Comparison of ENCODE assay signal across 19 cellular contexts in the genomic region with DNA sequence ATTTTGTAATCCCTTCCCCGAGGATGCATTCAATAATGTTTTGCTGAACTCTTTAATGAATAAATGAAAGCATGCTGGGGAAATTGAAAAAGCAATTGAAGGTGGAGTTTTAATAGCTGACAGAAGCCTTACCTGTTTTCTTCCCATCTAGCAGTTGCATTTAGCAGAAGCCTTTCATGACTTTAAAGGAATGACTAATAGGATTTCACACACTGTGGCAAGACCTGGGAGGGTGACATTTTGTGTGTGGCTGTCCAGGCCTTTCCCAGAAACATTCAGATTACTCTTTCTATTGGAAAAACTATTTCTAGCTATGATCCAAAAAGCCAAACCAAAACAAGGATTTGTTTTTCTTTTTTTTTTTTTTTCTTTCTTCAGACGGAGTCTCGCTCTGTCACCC. TPM values are rescaled to one million over a fixed set of nuclear protein-coding genes. Genes with fewer than 3 reads are reported as not detected.
DNase-seq lines count a peak whose midpoint lies in the region; ATAC-seq, FAIRE-seq and TF ChIP-seq lines count a peak whose summit lies in the region.
"Had no signal": no experiment of that assay in that cellular context is flagged by ENCODE, and none has a peak within 500 bp of the region (broad histone marks: within the 10 kb centered on the region; RNA-seq: fewer than 3 reads in every experiment).

No MANE protein-coding gene starts in this region.

- intact Hi-C loops in activated CD4-positive, alpha-beta T cell treated with anti-CD3 and anti-CD28 coated beads for 36 hours (cut with DNase I, micrococcal nuclease), result loop anchor here (10.0 kb wide), 2 partner anchors 242 to 352 kb away; no protein-coding TSS in a partner anchor

- H3K27me3 Mint-ChIP-seq in activated CD4-positive, alpha-beta T cell treated with anti-CD3 and anti-CD28 coated beads for 36 hours, result no peaks in the 10 kb centered on the region
- no peaks in the 10 kb centered on the region for H3K27me3 Mint-ChIP-seq in stimulated activated naive CD8-positive, alpha-beta T cell treated with anti-CD3 and anti-CD28 coated beads, Interleukin-15, Interleukin-2, amounts not matched to agents 100 ng/mL and 50 ng/mL, for 24 hours
- H3K27me3 Mint-ChIP-seq: CD4-positive, CD25-positive, alpha-beta regulatory T cell had no signal

- peaks cover 56% of the 10 kb centered on the region for H3K4me1 Mint-ChIP-seq in activated CD4-positive, alpha-beta T cell treated with anti-CD3 and anti-CD28 coated beads for 36 hours
- H3K4me1 Mint-ChIP-seq in stimulated activated naive CD8-positive, alpha-beta T cell treated with anti-CD3 and anti-CD28 coated beads, Interleukin-15, Interleukin-2, amounts not matched to agents 100 ng/mL and 50 ng/mL, for 24 hours (ENCODE audit: low read depth), result peaks cover 56% of the 10 kb centered on the region

- H3K4me3 ChIP-seq in bronchial epithelial cell (ENCODE audit: low read depth, low read length), result no peak overlapping the region
- H3K4me3 ChIP-seq: MG63 had no signal

- peaks cover 2% of the 10 kb centered on the region for H3K9me3 Mint-ChIP-seq in activated CD4-positive, alpha-beta T cell treated with anti-CD3 and anti-CD28 coated beads for 36 hours (ENCODE audit: low read depth)
- H3K9me3 Mint-ChIP-seq in stimulated activated naive CD8-positive, alpha-beta T cell treated with anti-CD3 and anti-CD28 coated beads, Interleukin-15, Interleukin-2, amounts not matched to agents 100 ng/mL and 50 ng/mL, for 24 hours, result peaks cover 3% of the 10 kb centered on the region

- FAIRE-seq in bronchial epithelial cell (lab: Jason Lieb, UNC), result no peak
- FAIRE-seq: G401.6 had no signal

- H3K36me3 ChIP-seq in bronchial epithelial cell (ENCODE audit: control insufficient read depth, insufficient read depth, low read length), result no peaks in the 10 kb centered on the region
- H3K36me3 ChIP-seq: MG63 had no signal

- peak overlapping the region; percentile 24 for H3K27ac Mint-ChIP-seq in activated CD4-positive, alpha-beta T cell treated with anti-CD3 and anti-CD28 coated beads for 36 hours
- peak overlapping the region; percentile 22 for H3K27ac Mint-ChIP-seq in stimulated activated naive CD8-positive, alpha-beta T cell treated with anti-CD3 and anti-CD28 coated beads, Interleukin-15, Interleukin-2, amounts not matched to agents 100 ng/mL and 50 ng/mL, for 24 hours

- H3K36me3 Mint-ChIP-seq in activated CD4-positive, alpha-beta T cell treated with anti-CD3 and anti-CD28 coated beads for 36 hours (ENCODE audit: low read depth), result no peaks in the 10 kb centered on the region
- H3K36me3 Mint-ChIP-seq in stimulated activated naive CD8-positive, alpha-beta T cell treated with anti-CD3 and anti-CD28 coated beads, Interleukin-15, Interleukin-2, amounts not matched to agents 100 ng/mL and 50 ng/mL, for 24 hours (ENCODE audit: low read depth), result no peaks in the 10 kb centered on the region
- H3K36me3 Mint-ChIP-seq: CD4-positive, CD25-positive, alpha-beta regulatory T cell had no signal

- H3K4me3 Mint-ChIP-seq in activated CD4-positive, alpha-beta T cell treated with anti-CD3 and anti-CD28 coated beads for 36 hours, result no peak overlapping the region
- no peak overlapping the region for H3K4me3 Mint-ChIP-seq in stimulated activated naive CD8-positive, alpha-beta T cell treated with anti-CD3 and anti-CD28 coated beads, Interleukin-15, Interleukin-2, amounts not matched to agents 100 ng/mL and 50 ng/mL, for 24 hours

- ATAC-seq in activated CD4-positive, alpha-beta T cell treated with anti-CD3 and anti-CD28 coated beads for 36 hours, result no peak
- no peak for ATAC-seq in stimulated activated naive CD8-positive, alpha-beta T cell treated with anti-CD3 and anti-CD28 coated beads, Interleukin-15, Interleukin-2, amounts not matched to agents 100 U/mL and 50 U/mL, for 24 hours

- DNase-seq in activated CD4-positive, alpha-beta T cell treated with anti-CD3 and anti-CD28 coated beads for 36 hours, result no peak
- DNase-seq in activated CD4-positive, alpha-beta T cell treated with anti-CD3 and anti-CD28 coated beads for 1 hour, result no peak
- no peak for DNase-seq in stimulated activated naive CD8-positive, alpha-beta T cell treated with anti-CD3 and anti-CD28 coated beads, Interleukin-15, Interleukin-2, amounts not matched to agents 100 U/mL and 50 U/mL, for 24 hours
- DNase-seq in bronchial epithelial cell (ENCODE audit: low read depth), result peak; percentile 30
- DNase-seq in NCI-H2227 (lab: John Stamatoyannopoulos, UW; ENCODE audit: unreplicated experiment), result no peak
- no peak for DNase-seq in stimulated activated CD4-positive, alpha-beta T cell treated with anti-CD3 and anti-CD28 coated beads, Interleukin-4, amount 100 ng/mL, for 1 hour
- DNase-seq in NK-92 (lab: John Stamatoyannopoulos, UW; ENCODE audit: unreplicated experiment), result no peak
- DNase-seq: CD4-positive, CD25-positive, alpha-beta regulatory T cell; HCEC 1CT; MG63; NCI-H1930; NCI-H2171; NCI-H82; SIG-M5 had no signal

- POLR2A ChIA-PET in activated CD4-positive, alpha-beta T cell treated with anti-CD3 and anti-CD28 coated beads for 36 hours (lab: Charles Lee), result interaction anchor here (0.6 to 0.8 kb wide), 3 partner anchors 22 to 1628 kb away, joined by 3 to 8 read pairs (median 6); a partner anchor contains a TSS

- H3K27me3 ChIP-seq in bronchial epithelial cell (ENCODE audit: control insufficient read depth, insufficient read depth, low read length), result no peaks in the 10 kb centered on the region
- H3K27me3 ChIP-seq: MG63 had no signal

- CTCF ChIA-PET in activated CD4-positive, alpha-beta T cell treated with anti-CD3 and anti-CD28 coated beads for 36 hours (lab: Charles Lee), result interaction anchor here (0.6 to 1.8 kb wide), 5 partner anchors 22 to 130 kb away, joined by 3 to 8 read pairs (median 3); a partner anchor contains a TSS

- TF ChIP-seq CTCF in bronchial epithelial cell (IDR thresholded peaks at IDR 0.05; ENCODE audit: insufficient read depth, low read length, severe bottlenecking), result no peak

RNA-seq across cellular contexts. Expression of a gene that starts 45.2 kb away (rescaled TPM):
- under 1 TPM; 0.73 to 0.76 TPM for total RNA-seq in activated CD4-positive, alpha-beta T cell treated with anti-CD3 and anti-CD28 coated beads for 36 hours
- under 0.01 TPM in 2 replicates for total RNA-seq in bronchial epithelial cell
- total RNA-seq: A172, NCI-H460, RPMI7951 had no signal
